Comparison of ENCODE assay signal across 1 cellular context in the genomic region with DNA sequence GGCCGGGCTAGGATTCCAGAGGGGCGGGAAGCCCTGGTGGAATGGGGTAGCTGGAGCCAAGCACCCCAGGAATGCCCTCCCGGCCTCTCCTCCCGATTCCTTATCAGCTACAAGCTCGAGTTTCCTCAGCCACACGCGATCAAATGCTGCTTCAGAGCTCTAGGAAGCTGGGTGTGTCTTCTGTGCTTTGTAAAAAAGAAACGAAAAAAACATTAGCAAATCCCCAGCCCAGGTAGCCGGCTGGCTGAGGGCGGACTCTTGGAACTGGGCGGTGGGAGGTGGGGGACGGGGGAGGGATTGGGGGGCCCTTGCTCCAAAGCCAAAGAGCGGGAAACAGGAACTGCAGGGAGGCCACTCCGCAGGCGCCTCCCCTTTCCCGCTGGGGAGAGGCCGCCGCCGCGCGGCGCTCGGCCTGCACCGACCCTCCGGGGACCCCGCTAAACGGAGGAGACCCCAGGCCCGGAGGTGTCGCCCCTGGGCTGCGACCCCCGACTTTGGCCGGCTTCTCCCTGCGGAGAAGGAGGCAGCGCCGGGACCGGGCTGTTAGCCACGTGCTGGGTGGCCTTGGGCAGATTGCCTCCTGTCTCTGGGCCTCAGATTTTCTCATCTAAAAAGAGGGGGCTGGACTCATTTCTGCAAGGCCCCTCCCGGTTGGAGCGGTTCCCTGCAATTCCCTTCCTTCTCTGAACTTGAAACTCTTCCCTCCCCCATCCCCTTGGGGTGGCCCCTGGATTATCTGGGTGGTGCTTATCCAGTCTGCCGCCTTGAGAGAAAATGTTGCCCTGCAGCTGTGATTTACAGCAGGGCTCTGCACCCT.
TF ChIP-seq lines count a peak whose summit lies in the region.

No MANE protein-coding gene starts in this region.

TF ChIP-seq in K562, 482 proteins besides CTCF, POLR2A, EP300 and RAD21 (continued from another document and continues in another):
- TF ChIP-seq, protein P1, sequence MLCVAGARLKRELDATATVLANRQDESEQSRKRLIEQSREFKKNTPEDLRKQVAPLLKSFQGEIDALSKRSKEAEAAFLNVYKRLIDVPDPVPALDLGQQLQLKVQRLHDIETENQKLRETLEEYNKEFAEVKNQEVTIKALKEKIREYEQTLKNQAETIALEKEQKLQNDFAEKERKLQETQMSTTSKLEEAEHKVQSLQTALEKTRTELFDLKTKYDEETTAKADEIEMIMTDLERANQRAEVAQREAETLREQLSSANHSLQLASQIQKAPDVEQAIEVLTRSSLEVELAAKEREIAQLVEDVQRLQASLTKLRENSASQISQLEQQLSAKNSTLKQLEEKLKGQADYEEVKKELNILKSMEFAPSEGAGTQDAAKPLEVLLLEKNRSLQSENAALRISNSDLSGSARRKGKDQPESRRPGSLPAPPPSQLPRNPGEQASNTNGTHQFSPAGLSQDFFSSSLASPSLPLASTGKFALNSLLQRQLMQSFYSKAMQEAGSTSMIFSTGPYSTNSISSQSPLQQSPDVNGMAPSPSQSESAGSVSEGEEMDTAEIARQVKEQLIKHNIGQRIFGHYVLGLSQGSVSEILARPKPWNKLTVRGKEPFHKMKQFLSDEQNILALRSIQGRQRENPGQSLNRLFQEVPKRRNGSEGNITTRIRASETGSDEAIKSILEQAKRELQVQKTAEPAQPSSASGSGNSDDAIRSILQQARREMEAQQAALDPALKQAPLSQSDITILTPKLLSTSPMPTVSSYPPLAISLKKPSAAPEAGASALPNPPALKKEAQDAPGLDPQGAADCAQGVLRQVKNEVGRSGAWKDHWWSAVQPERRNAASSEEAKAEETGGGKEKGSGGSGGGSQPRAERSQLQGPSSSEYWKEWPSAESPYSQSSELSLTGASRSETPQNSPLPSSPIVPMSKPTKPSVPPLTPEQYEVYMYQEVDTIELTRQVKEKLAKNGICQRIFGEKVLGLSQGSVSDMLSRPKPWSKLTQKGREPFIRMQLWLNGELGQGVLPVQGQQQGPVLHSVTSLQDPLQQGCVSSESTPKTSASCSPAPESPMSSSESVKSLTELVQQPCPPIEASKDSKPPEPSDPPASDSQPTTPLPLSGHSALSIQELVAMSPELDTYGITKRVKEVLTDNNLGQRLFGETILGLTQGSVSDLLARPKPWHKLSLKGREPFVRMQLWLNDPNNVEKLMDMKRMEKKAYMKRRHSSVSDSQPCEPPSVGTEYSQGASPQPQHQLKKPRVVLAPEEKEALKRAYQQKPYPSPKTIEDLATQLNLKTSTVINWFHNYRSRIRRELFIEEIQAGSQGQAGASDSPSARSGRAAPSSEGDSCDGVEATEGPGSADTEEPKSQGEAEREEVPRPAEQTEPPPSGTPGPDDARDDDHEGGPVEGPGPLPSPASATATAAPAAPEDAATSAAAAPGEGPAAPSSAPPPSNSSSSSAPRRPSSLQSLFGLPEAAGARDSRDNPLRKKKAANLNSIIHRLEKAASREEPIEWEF (CRISPR knock-in tag; IDR thresholded peaks at IDR 0.05): no peak
- TF ChIP-seq MAZ (CRISPR knock-in tag; conservative IDR thresholded peaks at IDR 0.05 in 1 of 2, IDR thresholded peaks at IDR 0.05 in 1 of 2) (peak; percentile 23 to 49; a peak in 2 of 4 replicates), GTF2F1 (IDR thresholded peaks at IDR 0.05; ENCODE audit: low read depth, low read length) (no peak), ZNF3 (CRISPR knock-in tag; IDR thresholded peaks at IDR 0.05) (no peak), POLR2AphosphoS5 (IDR thresholded peaks at IDR 0.05; ENCODE audit: control insufficient read depth, insufficient read depth, low read depth, low read length) (no peak), GATA2 (CRISPR knock-in tag; IDR thresholded peaks at IDR 0.05) (no peak), NR3C1 (CRISPR knock-in tag; IDR thresholded peaks at IDR 0.05) (no peak), ZNF12 (CRISPR knock-in tag; IDR thresholded peaks at IDR 0.05) (no peak), TAF7 (tag; IDR thresholded peaks at IDR 0.05) (no peak), ZNF263 (CRISPR knock-in tag; IDR thresholded peaks at IDR 0.05; ENCODE audit: borderline replicate concordance) (no peak), PCBP1 (IDR thresholded peaks at IDR 0.05; ENCODE audit: low read depth, low read length, poor library complexity, severe bottlenecking) (peak; percentile 74), HDAC8 (tag; IDR thresholded peaks at IDR 0.05) (no peak), SAFB2 (IDR thresholded peaks at IDR 0.05; ENCODE audit: borderline replicate concordance, low read depth, low read length, severe bottlenecking) (no peak), ADNP (tag; IDR thresholded peaks at IDR 0.05) (peak; percentile 86), ZNF165 (CRISPR knock-in tag; IDR thresholded peaks at IDR 0.05; ENCODE audit: borderline replicate concordance) (no peak), SREBF2 (CRISPR knock-in tag; IDR thresholded peaks at IDR 0.05) (no peak), SIN3A (IDR thresholded peaks at IDR 0.05; ENCODE audit: borderline replicate concordance in 2 of 2, control insufficient read depth in 1 of 2, low read depth in 2 of 2, low read length in 2 of 2) (no peak), TRIM28 (IDR thresholded peaks at IDR 0.05) (no peak)
- TF ChIP-seq, protein P2, sequence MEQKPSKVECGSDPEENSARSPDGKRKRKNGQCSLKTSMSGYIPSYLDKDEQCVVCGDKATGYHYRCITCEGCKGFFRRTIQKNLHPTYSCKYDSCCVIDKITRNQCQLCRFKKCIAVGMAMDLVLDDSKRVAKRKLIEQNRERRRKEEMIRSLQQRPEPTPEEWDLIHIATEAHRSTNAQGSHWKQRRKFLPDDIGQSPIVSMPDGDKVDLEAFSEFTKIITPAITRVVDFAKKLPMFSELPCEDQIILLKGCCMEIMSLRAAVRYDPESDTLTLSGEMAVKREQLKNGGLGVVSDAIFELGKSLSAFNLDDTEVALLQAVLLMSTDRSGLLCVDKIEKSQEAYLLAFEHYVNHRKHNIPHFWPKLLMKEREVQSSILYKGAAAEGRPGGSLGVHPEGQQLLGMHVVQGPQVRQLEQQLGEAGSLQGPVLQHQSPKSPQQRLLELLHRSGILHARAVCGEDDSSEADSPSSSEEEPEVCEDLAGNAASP (IDR thresholded peaks at IDR 0.05): no peak
- TF ChIP-seq, protein P3, sequence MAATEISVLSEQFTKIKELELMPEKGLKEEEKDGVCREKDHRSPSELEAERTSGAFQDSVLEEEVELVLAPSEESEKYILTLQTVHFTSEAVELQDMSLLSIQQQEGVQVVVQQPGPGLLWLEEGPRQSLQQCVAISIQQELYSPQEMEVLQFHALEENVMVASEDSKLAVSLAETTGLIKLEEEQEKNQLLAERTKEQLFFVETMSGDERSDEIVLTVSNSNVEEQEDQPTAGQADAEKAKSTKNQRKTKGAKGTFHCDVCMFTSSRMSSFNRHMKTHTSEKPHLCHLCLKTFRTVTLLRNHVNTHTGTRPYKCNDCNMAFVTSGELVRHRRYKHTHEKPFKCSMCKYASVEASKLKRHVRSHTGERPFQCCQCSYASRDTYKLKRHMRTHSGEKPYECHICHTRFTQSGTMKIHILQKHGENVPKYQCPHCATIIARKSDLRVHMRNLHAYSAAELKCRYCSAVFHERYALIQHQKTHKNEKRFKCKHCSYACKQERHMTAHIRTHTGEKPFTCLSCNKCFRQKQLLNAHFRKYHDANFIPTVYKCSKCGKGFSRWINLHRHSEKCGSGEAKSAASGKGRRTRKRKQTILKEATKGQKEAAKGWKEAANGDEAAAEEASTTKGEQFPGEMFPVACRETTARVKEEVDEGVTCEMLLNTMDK (IDR thresholded peaks at IDR 0.05; ENCODE audit: borderline replicate concordance, insufficient read depth, low read depth, low read length, poor library complexity, severe bottlenecking): no peak
- TF ChIP-seq, protein P4, sequence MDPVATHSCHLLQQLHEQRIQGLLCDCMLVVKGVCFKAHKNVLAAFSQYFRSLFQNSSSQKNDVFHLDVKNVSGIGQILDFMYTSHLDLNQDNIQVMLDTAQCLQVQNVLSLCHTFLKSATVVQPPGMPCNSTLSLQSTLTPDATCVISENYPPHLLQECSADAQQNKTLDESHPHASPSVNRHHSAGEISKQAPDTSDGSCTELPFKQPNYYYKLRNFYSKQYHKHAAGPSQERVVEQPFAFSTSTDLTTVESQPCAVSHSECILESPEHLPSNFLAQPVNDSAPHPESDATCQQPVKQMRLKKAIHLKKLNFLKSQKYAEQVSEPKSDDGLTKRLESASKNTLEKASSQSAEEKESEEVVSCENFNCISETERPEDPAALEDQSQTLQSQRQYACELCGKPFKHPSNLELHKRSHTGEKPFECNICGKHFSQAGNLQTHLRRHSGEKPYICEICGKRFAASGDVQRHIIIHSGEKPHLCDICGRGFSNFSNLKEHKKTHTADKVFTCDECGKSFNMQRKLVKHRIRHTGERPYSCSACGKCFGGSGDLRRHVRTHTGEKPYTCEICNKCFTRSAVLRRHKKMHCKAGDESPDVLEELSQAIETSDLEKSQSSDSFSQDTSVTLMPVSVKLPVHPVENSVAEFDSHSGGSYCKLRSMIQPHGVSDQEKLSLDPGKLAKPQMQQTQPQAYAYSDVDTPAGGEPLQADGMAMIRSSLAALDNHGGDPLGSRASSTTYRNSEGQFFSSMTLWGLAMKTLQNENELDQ (CRISPR knock-in tag; IDR thresholded peaks at IDR 0.05; ENCODE audit: borderline replicate concordance): no peak
- TF ChIP-seq, protein P5, sequence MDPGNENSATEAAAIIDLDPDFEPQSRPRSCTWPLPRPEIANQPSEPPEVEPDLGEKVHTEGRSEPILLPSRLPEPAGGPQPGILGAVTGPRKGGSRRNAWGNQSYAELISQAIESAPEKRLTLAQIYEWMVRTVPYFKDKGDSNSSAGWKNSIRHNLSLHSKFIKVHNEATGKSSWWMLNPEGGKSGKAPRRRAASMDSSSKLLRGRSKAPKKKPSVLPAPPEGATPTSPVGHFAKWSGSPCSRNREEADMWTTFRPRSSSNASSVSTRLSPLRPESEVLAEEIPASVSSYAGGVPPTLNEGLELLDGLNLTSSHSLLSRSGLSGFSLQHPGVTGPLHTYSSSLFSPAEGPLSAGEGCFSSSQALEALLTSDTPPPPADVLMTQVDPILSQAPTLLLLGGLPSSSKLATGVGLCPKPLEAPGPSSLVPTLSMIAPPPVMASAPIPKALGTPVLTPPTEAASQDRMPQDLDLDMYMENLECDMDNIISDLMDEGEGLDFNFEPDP (CRISPR knock-in tag; IDR thresholded peaks at IDR 0.05): no peak
- TF ChIP-seq, protein P6, sequence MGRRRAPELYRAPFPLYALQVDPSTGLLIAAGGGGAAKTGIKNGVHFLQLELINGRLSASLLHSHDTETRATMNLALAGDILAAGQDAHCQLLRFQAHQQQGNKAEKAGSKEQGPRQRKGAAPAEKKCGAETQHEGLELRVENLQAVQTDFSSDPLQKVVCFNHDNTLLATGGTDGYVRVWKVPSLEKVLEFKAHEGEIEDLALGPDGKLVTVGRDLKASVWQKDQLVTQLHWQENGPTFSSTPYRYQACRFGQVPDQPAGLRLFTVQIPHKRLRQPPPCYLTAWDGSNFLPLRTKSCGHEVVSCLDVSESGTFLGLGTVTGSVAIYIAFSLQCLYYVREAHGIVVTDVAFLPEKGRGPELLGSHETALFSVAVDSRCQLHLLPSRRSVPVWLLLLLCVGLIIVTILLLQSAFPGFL (CRISPR knock-in tag; IDR thresholded peaks at IDR 0.05): no peak
- TF ChIP-seq, protein P7, sequence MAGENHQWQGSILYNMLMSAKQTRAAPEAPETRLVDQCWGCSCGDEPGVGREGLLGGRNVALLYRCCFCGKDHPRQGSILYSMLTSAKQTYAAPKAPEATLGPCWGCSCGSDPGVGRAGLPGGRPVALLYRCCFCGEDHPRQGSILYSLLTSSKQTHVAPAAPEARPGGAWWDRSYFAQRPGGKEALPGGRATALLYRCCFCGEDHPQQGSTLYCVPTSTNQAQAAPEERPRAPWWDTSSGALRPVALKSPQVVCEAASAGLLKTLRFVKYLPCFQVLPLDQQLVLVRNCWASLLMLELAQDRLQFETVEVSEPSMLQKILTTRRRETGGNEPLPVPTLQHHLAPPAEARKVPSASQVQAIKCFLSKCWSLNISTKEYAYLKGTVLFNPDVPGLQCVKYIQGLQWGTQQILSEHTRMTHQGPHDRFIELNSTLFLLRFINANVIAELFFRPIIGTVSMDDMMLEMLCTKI (IDR thresholded peaks at IDR 0.05; ENCODE audit: partially characterized antibody): no peak
- TF ChIP-seq, protein P8, sequence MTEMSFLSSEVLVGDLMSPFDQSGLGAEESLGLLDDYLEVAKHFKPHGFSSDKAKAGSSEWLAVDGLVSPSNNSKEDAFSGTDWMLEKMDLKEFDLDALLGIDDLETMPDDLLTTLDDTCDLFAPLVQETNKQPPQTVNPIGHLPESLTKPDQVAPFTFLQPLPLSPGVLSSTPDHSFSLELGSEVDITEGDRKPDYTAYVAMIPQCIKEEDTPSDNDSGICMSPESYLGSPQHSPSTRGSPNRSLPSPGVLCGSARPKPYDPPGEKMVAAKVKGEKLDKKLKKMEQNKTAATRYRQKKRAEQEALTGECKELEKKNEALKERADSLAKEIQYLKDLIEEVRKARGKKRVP (CRISPR knock-in tag; IDR thresholded peaks at IDR 0.05): no peak
- TF ChIP-seq, protein P9, sequence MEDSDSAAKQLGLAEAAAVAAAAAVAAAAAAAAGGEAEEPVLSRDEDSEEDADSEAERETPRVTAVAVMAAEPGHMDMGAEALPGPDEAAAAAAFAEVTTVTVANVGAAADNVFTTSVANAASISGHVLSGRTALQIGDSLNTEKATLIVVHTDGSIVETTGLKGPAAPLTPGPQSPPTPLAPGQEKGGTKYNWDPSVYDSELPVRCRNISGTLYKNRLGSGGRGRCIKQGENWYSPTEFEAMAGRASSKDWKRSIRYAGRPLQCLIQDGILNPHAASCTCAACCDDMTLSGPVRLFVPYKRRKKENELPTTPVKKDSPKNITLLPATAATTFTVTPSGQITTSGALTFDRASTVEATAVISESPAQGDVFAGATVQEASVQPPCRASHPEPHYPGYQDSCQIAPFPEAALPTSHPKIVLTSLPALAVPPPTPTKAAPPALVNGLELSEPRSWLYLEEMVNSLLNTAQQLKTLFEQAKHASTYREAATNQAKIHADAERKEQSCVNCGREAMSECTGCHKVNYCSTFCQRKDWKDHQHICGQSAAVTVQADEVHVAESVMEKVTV (CRISPR knock-in tag; IDR thresholded peaks at IDR 0.05): no peak
- TF ChIP-seq, protein P10, sequence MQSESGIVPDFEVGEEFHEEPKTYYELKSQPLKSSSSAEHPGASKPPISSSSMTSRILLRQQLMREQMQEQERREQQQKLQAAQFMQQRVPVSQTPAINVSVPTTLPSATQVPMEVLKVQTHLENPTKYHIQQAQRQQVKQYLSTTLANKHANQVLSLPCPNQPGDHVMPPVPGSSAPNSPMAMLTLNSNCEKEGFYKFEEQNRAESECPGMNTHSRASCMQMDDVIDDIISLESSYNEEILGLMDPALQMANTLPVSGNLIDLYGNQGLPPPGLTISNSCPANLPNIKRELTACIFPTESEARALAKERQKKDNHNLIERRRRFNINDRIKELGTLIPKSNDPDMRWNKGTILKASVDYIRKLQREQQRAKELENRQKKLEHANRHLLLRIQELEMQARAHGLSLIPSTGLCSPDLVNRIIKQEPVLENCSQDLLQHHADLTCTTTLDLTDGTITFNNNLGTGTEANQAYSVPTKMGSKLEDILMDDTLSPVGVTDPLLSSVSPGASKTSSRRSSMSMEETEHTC (IDR thresholded peaks at IDR 0.05): no peak
- TF ChIP-seq, protein P11, sequence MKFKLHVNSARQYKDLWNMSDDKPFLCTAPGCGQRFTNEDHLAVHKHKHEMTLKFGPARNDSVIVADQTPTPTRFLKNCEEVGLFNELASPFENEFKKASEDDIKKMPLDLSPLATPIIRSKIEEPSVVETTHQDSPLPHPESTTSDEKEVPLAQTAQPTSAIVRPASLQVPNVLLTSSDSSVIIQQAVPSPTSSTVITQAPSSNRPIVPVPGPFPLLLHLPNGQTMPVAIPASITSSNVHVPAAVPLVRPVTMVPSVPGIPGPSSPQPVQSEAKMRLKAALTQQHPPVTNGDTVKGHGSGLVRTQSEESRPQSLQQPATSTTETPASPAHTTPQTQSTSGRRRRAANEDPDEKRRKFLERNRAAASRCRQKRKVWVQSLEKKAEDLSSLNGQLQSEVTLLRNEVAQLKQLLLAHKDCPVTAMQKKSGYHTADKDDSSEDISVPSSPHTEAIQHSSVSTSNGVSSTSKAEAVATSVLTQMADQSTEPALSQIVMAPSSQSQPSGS (CRISPR knock-in tag; IDR thresholded peaks at IDR 0.05): no peak
